Comparison of ENCODE assay signal across 1 cellular context in genomic region chr2:170339324-170339723, GRCh38.
TF ChIP-seq lines count a peak whose summit lies in the region.

No MANE protein-coding gene starts in this region.

TF ChIP-seq in WTC11, 78 proteins besides CTCF, POLR2A, EP300 and RAD21 (continued from another document):
- TF ChIP-seq, protein P1, sequence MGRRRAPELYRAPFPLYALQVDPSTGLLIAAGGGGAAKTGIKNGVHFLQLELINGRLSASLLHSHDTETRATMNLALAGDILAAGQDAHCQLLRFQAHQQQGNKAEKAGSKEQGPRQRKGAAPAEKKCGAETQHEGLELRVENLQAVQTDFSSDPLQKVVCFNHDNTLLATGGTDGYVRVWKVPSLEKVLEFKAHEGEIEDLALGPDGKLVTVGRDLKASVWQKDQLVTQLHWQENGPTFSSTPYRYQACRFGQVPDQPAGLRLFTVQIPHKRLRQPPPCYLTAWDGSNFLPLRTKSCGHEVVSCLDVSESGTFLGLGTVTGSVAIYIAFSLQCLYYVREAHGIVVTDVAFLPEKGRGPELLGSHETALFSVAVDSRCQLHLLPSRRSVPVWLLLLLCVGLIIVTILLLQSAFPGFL (CRISPR knock-in tag; IDR thresholded peaks at IDR 0.05; ENCODE audit: borderline replicate concordance), result no peak
- TF ChIP-seq, protein P2, sequence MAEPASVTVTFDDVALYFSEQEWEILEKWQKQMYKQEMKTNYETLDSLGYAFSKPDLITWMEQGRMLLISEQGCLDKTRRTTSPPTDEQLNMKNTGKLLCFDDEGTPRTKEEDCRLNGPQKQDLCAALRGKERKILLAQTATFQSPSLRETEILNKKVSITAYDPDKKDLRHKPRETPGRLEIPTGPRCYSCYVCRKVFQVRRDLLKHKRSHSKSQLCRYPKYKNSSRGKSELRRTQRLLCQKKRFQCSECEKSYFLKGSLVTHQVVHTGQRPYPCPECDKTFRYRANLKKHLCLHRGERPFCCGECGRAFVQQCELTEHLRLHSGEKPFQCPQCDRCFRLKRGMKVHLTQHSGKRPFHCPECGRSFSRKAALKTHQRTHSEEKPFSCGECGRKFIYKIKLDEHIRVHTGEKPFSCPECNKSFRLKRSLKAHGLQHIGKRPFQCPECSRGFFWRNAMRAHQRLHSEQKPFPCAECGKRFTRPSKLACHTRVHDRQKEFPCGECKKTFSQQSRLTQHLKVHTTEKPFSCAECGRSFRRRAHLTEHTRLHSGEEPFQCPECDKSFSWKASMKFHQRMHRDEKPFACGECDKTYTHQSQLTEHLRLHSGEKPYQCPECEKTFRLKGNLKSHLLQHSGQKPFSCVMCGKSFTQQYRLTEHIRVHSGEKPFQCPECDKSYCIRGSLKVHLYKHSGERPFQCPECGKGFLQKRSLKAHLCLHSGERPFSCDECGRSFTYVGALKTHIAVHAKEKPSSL (CRISPR knock-in tag; conservative IDR thresholded peaks at IDR 0.05), result no peak
- no peak for TF ChIP-seq SMAD4 (CRISPR knock-in tag; IDR thresholded peaks at IDR 0.05)
- TF ChIP-seq CREM (CRISPR knock-in tag; IDR thresholded peaks at IDR 0.05), result no peak
- no peak for TF ChIP-seq E2F1 (CRISPR knock-in tag; IDR thresholded peaks at IDR 0.05)
- TF ChIP-seq ATF2 (CRISPR knock-in tag; IDR thresholded peaks at IDR 0.05; ENCODE audit: borderline replicate concordance, low read depth), result no peak
- no peak for TF ChIP-seq NFATC4 (CRISPR knock-in tag; IDR thresholded peaks at IDR 0.05)
- no peak for TF ChIP-seq E2F4 (CRISPR knock-in tag; IDR thresholded peaks at IDR 0.05; ENCODE audit: borderline replicate concordance, low read depth)
- no peak for TF ChIP-seq SP1 (CRISPR knock-in tag; conservative IDR thresholded peaks at IDR 0.05)
- no peak for TF ChIP-seq NR1H2 (CRISPR knock-in tag; IDR thresholded peaks at IDR 0.05)
- no peak for TF ChIP-seq ZBTB21 (CRISPR knock-in tag; IDR thresholded peaks at IDR 0.05; ENCODE audit: borderline replicate concordance)
- TF ChIP-seq AFF4 (CRISPR knock-in tag; IDR thresholded peaks at IDR 0.05; ENCODE audit: borderline replicate concordance), result no peak
- TF ChIP-seq ATF1 (CRISPR knock-in tag; IDR thresholded peaks at IDR 0.05), result no peak
- no peak for TF ChIP-seq ZNF317 (CRISPR knock-in tag; IDR thresholded peaks at IDR 0.05; ENCODE audit: borderline replicate concordance, low read depth)
- TF ChIP-seq CBFB (CRISPR knock-in tag; IDR thresholded peaks at IDR 0.05; ENCODE audit: low read depth), result no peak
